In genomic region chrX:115553171-115553570, GRCh38 we compare ENCODE assay signal across 1 cellular context.
A peak's percentile ranks its signal among the peaks of the same experiment; 100 is the strongest.
TF ChIP-seq lines count a peak whose summit lies in the region.

No MANE protein-coding gene starts in this region.

TF ChIP-seq in H1, 55 proteins besides CTCF, POLR2A, EP300 and RAD21:
- no peak for TF ChIP-seq JUND (IDR thresholded peaks at IDR 0.05; ENCODE audit: low read length)
- 0 out of 2 replicates have a peak, but pooled peaks have one; percentile 9 for TF ChIP-seq SRF (IDR thresholded peaks at IDR 0.05; ENCODE audit: low read depth, low read length)
